In the genomic region with DNA sequence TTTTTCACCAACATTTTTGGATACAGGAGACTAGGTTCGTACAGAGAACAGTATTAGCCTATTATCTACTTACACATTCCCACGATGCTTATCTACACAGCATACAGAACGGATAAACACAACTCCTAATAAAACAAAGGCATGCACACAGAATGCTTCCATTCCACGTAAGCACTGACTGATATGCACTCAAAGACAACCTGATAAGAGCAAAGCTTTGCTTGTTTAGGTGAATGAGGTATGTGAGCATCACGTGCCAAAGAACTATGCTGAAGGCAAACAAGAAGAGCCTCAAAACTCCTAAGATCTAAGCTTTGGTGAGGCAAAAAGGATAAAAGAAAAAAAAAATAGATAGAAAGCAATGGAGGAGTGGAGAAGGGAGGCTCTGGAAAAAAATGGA, we compare ENCODE assay signal across 1 cellular context.
TF ChIP-seq lines count a peak whose summit lies in the region.

No MANE protein-coding gene starts in this region.

TF ChIP-seq in HepG2, 621 proteins besides CTCF, POLR2A, EP300 and RAD21 (continued from another document and continues in another):
- TF ChIP-seq ZBED4 (CRISPR knock-in tag; IDR thresholded peaks at IDR 0.05; ENCODE audit: borderline replicate concordance), result no peak
- TF ChIP-seq CHD4 (IDR thresholded peaks at IDR 0.05; ENCODE audit: borderline replicate concordance, low read length), result no peak
- no peak for TF ChIP-seq CEBPB (IDR thresholded peaks at IDR 0.05; ENCODE audit: borderline replicate concordance, low read depth, low read length)
- TF ChIP-seq CHD2 (IDR thresholded peaks at IDR 0.05; ENCODE audit: low read depth, low read length), result no peak
- TF ChIP-seq ZNF333 (CRISPR knock-in tag; IDR thresholded peaks at IDR 0.05; ENCODE audit: borderline replicate concordance), result no peak
- TF ChIP-seq USF2 (IDR thresholded peaks at IDR 0.05; ENCODE audit: low read depth, low read length), result peak; percentile 64; the same call in 1 of the 2 replicates
- TF ChIP-seq USF2 (CRISPR knock-in tag; IDR thresholded peaks at IDR 0.05; ENCODE audit: borderline replicate concordance), result no peak; the same call in 1 of the 2 replicates
- TF ChIP-seq FOXO1 (CRISPR knock-in tag; IDR thresholded peaks at IDR 0.05), result peak; percentile 68; the same call in 1 of the 2 replicates
- no peak for TF ChIP-seq ZNF577 (CRISPR knock-in tag; IDR thresholded peaks at IDR 0.05; ENCODE audit: borderline replicate concordance, low read depth)
- no peak for TF ChIP-seq ZFP90 (CRISPR knock-in tag; IDR thresholded peaks at IDR 0.05; ENCODE audit: borderline replicate concordance)
- TF ChIP-seq YY1 (IDR thresholded peaks at IDR 0.05; ENCODE audit: insufficient read depth, insufficient replicate concordance, low read depth, low read length), result no peak
- TF ChIP-seq, protein P1, sequence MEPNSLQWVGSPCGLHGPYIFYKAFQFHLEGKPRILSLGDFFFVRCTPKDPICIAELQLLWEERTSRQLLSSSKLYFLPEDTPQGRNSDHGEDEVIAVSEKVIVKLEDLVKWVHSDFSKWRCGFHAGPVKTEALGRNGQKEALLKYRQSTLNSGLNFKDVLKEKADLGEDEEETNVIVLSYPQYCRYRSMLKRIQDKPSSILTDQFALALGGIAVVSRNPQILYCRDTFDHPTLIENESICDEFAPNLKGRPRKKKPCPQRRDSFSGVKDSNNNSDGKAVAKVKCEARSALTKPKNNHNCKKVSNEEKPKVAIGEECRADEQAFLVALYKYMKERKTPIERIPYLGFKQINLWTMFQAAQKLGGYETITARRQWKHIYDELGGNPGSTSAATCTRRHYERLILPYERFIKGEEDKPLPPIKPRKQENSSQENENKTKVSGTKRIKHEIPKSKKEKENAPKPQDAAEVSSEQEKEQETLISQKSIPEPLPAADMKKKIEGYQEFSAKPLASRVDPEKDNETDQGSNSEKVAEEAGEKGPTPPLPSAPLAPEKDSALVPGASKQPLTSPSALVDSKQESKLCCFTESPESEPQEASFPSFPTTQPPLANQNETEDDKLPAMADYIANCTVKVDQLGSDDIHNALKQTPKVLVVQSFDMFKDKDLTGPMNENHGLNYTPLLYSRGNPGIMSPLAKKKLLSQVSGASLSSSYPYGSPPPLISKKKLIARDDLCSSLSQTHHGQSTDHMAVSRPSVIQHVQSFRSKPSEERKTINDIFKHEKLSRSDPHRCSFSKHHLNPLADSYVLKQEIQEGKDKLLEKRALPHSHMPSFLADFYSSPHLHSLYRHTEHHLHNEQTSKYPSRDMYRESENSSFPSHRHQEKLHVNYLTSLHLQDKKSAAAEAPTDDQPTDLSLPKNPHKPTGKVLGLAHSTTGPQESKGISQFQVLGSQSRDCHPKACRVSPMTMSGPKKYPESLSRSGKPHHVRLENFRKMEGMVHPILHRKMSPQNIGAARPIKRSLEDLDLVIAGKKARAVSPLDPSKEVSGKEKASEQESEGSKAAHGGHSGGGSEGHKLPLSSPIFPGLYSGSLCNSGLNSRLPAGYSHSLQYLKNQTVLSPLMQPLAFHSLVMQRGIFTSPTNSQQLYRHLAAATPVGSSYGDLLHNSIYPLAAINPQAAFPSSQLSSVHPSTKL (CRISPR knock-in tag; IDR thresholded peaks at IDR 0.05), result peak; percentile 62
- TF ChIP-seq ZMYM4 (CRISPR knock-in tag; IDR thresholded peaks at IDR 0.05), result peak; percentile 59
- TF ChIP-seq ZNF841 (CRISPR knock-in tag; IDR thresholded peaks at IDR 0.05; ENCODE audit: borderline replicate concordance), result no peak
- TF ChIP-seq, protein P2, sequence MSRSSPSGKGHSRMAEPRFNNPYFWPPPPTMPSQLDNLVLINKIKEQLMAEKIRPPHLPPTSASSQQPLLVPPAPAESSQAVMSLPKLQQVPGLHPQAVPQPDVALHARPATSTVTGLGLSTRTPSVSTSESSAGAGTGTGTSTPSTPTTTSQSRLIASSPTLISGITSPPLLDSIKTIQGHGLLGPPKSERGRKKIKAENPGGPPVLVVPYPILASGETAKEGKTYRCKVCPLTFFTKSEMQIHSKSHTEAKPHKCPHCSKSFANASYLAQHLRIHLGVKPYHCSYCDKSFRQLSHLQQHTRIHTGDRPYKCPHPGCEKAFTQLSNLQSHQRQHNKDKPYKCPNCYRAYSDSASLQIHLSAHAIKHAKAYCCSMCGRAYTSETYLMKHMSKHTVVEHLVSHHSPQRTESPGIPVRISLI (CRISPR knock-in tag; IDR thresholded peaks at IDR 0.05; ENCODE audit: borderline replicate concordance), result peak; percentile 37; the same call in 1 of the 2 replicates
- TF ChIP-seq, protein P3, sequence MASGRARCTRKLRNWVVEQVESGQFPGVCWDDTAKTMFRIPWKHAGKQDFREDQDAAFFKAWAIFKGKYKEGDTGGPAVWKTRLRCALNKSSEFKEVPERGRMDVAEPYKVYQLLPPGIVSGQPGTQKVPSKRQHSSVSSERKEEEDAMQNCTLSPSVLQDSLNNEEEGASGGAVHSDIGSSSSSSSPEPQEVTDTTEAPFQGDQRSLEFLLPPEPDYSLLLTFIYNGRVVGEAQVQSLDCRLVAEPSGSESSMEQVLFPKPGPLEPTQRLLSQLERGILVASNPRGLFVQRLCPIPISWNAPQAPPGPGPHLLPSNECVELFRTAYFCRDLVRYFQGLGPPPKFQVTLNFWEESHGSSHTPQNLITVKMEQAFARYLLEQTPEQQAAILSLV (CRISPR knock-in tag; IDR thresholded peaks at IDR 0.05; ENCODE audit: borderline replicate concordance), result no peak
- no peak for TF ChIP-seq MBNL3 (CRISPR knock-in tag; conservative IDR thresholded peaks at IDR 0.05)
- no peak for TF ChIP-seq KAT2B (IDR thresholded peaks at IDR 0.05; ENCODE audit: borderline replicate concordance, low read depth, low read length)
- TF ChIP-seq ELF3 (CRISPR knock-in tag; IDR thresholded peaks at IDR 0.05), result no peak
- no peak for TF ChIP-seq MYPOP (CRISPR knock-in tag; IDR thresholded peaks at IDR 0.05)
- no peak for TF ChIP-seq TARDBP (CRISPR knock-in tag; IDR thresholded peaks at IDR 0.05)
- TF ChIP-seq ZNF335 (CRISPR knock-in tag; IDR thresholded peaks at IDR 0.05), result no peak
- TF ChIP-seq AGO1 (IDR thresholded peaks at IDR 0.05; ENCODE audit: low read depth, low read length, poor library complexity, severe bottlenecking), result no peak
- TF ChIP-seq POGZ (CRISPR knock-in tag; IDR thresholded peaks at IDR 0.05), result no peak
- no peak for TF ChIP-seq ZNF12 (CRISPR knock-in tag; IDR thresholded peaks at IDR 0.05)
- TF ChIP-seq, protein P4, sequence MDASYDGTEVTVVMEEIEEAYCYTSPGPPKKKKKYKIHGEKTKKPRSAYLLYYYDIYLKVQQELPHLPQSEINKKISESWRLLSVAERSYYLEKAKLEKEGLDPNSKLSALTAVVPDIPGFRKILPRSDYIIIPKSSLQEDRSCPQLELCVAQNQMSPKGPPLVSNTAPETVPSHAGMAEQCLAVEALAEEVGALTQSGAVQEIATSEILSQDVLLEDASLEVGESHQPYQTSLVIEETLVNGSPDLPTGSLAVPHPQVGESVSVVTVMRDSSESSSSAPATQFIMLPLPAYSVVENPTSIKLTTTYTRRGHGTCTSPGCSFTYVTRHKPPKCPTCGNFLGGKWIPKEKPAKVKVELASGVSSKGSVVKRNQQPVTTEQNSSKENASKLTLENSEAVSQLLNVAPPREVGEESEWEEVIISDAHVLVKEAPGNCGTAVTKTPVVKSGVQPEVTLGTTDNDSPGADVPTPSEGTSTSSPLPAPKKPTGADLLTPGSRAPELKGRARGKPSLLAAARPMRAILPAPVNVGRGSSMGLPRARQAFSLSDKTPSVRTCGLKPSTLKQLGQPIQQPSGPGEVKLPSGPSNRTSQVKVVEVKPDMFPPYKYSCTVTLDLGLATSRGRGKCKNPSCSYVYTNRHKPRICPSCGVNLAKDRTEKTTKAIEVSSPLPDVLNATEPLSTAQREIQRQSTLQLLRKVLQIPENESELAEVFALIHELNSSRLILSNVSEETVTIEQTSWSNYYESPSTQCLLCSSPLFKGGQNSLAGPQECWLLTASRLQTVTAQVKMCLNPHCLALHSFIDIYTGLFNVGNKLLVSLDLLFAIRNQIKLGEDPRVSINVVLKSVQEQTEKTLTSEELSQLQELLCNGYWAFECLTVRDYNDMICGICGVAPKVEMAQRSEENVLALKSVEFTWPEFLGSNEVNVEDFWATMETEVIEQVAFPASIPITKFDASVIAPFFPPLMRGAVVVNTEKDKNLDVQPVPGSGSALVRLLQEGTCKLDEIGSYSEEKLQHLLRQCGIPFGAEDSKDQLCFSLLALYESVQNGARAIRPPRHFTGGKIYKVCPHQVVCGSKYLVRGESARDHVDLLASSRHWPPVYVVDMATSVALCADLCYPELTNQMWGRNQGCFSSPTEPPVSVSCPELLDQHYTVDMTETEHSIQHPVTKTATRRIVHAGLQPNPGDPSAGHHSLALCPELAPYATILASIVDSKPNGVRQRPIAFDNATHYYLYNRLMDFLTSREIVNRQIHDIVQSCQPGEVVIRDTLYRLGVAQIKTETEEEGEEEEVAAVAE (CRISPR knock-in tag; IDR thresholded peaks at IDR 0.05; ENCODE audit: borderline replicate concordance), result no peak
- TF ChIP-seq TBL1XR1 (IDR thresholded peaks at IDR 0.05; ENCODE audit: borderline replicate concordance, low read length, partially characterized antibody), result no peak
- TF ChIP-seq NCOA2 (CRISPR knock-in tag; IDR thresholded peaks at IDR 0.05), result peak; percentile 80
- TF ChIP-seq ZNF775 (CRISPR knock-in tag; IDR thresholded peaks at IDR 0.05; ENCODE audit: borderline replicate concordance), result no peak
- TF ChIP-seq, protein P5, sequence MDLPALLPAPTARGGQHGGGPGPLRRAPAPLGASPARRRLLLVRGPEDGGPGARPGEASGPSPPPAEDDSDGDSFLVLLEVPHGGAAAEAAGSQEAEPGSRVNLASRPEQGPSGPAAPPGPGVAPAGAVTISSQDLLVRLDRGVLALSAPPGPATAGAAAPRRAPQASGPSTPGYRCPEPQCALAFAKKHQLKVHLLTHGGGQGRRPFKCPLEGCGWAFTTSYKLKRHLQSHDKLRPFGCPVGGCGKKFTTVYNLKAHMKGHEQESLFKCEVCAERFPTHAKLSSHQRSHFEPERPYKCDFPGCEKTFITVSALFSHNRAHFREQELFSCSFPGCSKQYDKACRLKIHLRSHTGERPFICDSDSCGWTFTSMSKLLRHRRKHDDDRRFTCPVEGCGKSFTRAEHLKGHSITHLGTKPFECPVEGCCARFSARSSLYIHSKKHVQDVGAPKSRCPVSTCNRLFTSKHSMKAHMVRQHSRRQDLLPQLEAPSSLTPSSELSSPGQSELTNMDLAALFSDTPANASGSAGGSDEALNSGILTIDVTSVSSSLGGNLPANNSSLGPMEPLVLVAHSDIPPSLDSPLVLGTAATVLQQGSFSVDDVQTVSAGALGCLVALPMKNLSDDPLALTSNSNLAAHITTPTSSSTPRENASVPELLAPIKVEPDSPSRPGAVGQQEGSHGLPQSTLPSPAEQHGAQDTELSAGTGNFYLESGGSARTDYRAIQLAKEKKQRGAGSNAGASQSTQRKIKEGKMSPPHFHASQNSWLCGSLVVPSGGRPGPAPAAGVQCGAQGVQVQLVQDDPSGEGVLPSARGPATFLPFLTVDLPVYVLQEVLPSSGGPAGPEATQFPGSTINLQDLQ (CRISPR knock-in tag; IDR thresholded peaks at IDR 0.05), result no peak
- no peak for TF ChIP-seq HDAC6 (IDR thresholded peaks at IDR 0.05; ENCODE audit: low read depth, low read length)
- peak; percentile 64; the same call in 1 of the 2 replicates for TF ChIP-seq HMG20B (CRISPR knock-in tag; conservative IDR thresholded peaks at IDR 0.05)
- no peak for TF ChIP-seq HOXA5 (CRISPR knock-in tag; IDR thresholded peaks at IDR 0.05)
- no peak for TF ChIP-seq ZBTB1 (CRISPR knock-in tag; IDR thresholded peaks at IDR 0.05; ENCODE audit: borderline replicate concordance)
- no peak for TF ChIP-seq BORCS8-MEF2B (CRISPR knock-in tag; IDR thresholded peaks at IDR 0.05)
